In the genomic region with DNA sequence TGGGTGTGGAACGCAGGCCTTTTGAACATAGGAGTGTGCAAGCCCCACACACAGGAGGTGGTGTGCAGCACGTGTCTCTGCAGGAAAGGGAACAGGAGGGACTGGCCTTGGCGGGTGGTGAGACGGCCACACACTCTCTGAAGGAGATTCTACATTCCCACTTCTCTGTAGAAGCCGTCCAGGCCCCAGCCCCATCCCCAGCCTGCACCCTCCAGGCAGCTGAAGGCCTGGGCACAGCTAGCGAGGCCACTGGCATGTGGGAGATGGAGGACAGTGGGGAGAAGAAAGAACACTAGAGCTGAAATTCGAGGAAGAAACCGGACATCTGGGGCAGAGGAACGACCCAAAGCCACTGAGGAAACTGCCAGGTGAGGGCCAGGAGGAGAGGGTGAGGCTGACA, we compare ENCODE assay signal across 31 cellular contexts.
"Had no signal": no experiment of that assay in that cellular context is flagged by ENCODE, and none has a peak within 500 bp of the region (broad histone marks: within the 10 kb centered on the region; RNA-seq: fewer than 3 reads in every experiment).

No MANE protein-coding gene starts in this region.

- H3K36me3 ChIP-seq: brain microvascular endothelial cell, esophagus muscularis mucosa, gastrocnemius medialis, heart left ventricle had no signal

- ATAC-seq: activated CD4-positive, alpha-beta T cell treated with anti-CD3 and anti-CD28 coated beads for 36 hours; activated T-cell treated with anti-CD3 and anti-CD28 coated beads, Interleukin-2, amount 50 U/mL, for 4 hours; activated T-helper 17 cell treated with anti-CD3 and anti-CD28 coated beads, Interleukin-2, amount 50 U/mL, for 72 hours; effector memory CD8-positive, alpha-beta T cell; foreskin keratinocyte; gastrocnemius medialis; heart left ventricle had no signal

- H3K4me3 Mint-ChIP-seq: activated CD4-positive, alpha-beta memory T cell treated with anti-CD3 and anti-CD28 coated beads, Interleukin-2, amount 10 ng/mL, durations not matched to agents 7 days and 5 days; activated CD4-positive, alpha-beta T cell treated with anti-CD3 and anti-CD28 coated beads for 36 hours; activated CD4-positive, alpha-beta T cell treated with anti-CD3 and anti-CD28 coated beads, Interleukin-2, amount 10 ng/mL, durations not matched to agents 24 days and 14 days; activated naive CD8-positive, alpha-beta T cell; activated T-cell treated with anti-CD3 and anti-CD28 coated beads, Interleukin-2, amount 50 U/mL, for 4 hours; activated T-helper 17 cell treated with anti-CD3 and anti-CD28 coated beads, Interleukin-2, amount 50 U/mL, for 72 hours; central memory CD8-positive, alpha-beta T cell; effector memory CD8-positive, alpha-beta T cell had no signal

- H3K27ac Mint-ChIP-seq: activated CD4-positive, alpha-beta memory T cell treated with anti-CD3 and anti-CD28 coated beads, Interleukin-2, amount 10 ng/mL, durations not matched to agents 7 days and 5 days; activated CD4-positive, alpha-beta T cell treated with anti-CD3 and anti-CD28 coated beads for 36 hours; activated CD4-positive, alpha-beta T cell treated with anti-CD3 and anti-CD28 coated beads, Interleukin-2, amount 10 ng/mL, durations not matched to agents 24 days and 14 days; activated naive CD8-positive, alpha-beta T cell; activated T-helper 17 cell treated with anti-CD3 and anti-CD28 coated beads, Interleukin-2, amount 50 U/mL, for 72 hours; effector memory CD8-positive, alpha-beta T cell had no signal

- FAIRE-seq: astrocyte, bronchial epithelial cell, colon had no signal

- H3K9me3 ChIP-seq: esophagus muscularis mucosa, gastrocnemius medialis, heart left ventricle had no signal

- H3K36me3 Mint-ChIP-seq: activated naive CD8-positive, alpha-beta T cell had no signal

- H3K27ac ChIP-seq: brain microvascular endothelial cell, esophagus muscularis mucosa, foreskin keratinocyte, gastrocnemius medialis, heart left ventricle had no signal

- H3K4me1 ChIP-seq: esophagus muscularis mucosa, foreskin keratinocyte, gastrocnemius medialis, heart left ventricle had no signal

- H3K4me1 Mint-ChIP-seq: activated CD4-positive, alpha-beta memory T cell treated with anti-CD3 and anti-CD28 coated beads, Interleukin-2, amount 10 ng/mL, durations not matched to agents 7 days and 5 days; activated CD4-positive, alpha-beta T cell treated with anti-CD3 and anti-CD28 coated beads, Interleukin-2, amount 10 ng/mL, durations not matched to agents 24 days and 14 days; activated T-helper 17 cell treated with anti-CD3 and anti-CD28 coated beads, Interleukin-2, amount 50 U/mL, for 72 hours; central memory CD8-positive, alpha-beta T cell had no signal

- H3K4me3 ChIP-seq: esophagus muscularis mucosa, gastrocnemius medialis, heart left ventricle had no signal

- H3K27me3 ChIP-seq: brain microvascular endothelial cell, foreskin keratinocyte, gastrocnemius medialis had no signal

- DNase-seq: activated CD4-positive, alpha-beta memory T cell treated with anti-CD3 and anti-CD28 coated beads, Interleukin-2, amount 10 ng/mL, durations not matched to agents 7 days and 5 days; activated CD4-positive, alpha-beta T cell treated with anti-CD3 and anti-CD28 coated beads for 36 hours; activated CD4-positive, alpha-beta T cell treated with anti-CD3 and anti-CD28 coated beads, Interleukin-2, amount 10 ng/mL, durations not matched to agents 24 days and 14 days; activated CD4-positive, alpha-beta T cell treated with anti-CD3 and anti-CD28 coated beads, Interleukin-2, amount 50 U/mL, for 4 hours; activated CD4-positive, CD25-positive, alpha-beta regulatory T cell; activated CD4-positive, CD25-positive, alpha-beta regulatory T cell treated with anti-CD3 and anti-CD28 coated beads, Interleukin-2, amount 50 U/mL, for 72 hours; activated effector memory CD4-positive, alpha-beta T cell treated with Interleukin-2 at 50 U/mL for 16 hours; activated gamma-delta T cell treated with Interleukin-2 at 50 U/mL for 16 hours; activated naive CD4-positive, alpha-beta T cell treated with anti-CD3 and anti-CD28 coated beads, Interleukin-2, amount 50 U/mL, for 16 hours; activated naive CD4-positive, alpha-beta T cell treated with Interleukin-2 at 50 U/mL for 16 hours; activated T-cell treated with anti-CD3 and anti-CD28 coated beads, Interleukin-2, amount 50 U/mL, for 4 hours; amniotic stem cell; anterior cingulate cortex; brain microvascular endothelial cell; cortex of kidney; dermis blood vessel endothelial cell; effector CD4-positive, alpha-beta T cell; effector memory CD8-positive, alpha-beta T cell; erythroblast; foreskin keratinocyte; gastrocnemius medialis; glutamatergic neuron; heart left ventricle; T-helper 2 cell had no signal

- H3K9me3 Mint-ChIP-seq: activated CD4-positive, alpha-beta memory T cell treated with anti-CD3 and anti-CD28 coated beads, Interleukin-2, amount 10 ng/mL, durations not matched to agents 7 days and 5 days; activated CD4-positive, alpha-beta T cell treated with anti-CD3 and anti-CD28 coated beads, Interleukin-2, amount 10 ng/mL, durations not matched to agents 24 days and 14 days; activated T-cell treated with anti-CD3 and anti-CD28 coated beads, Interleukin-2, amount 50 U/mL, for 4 hours; activated T-helper 17 cell treated with anti-CD3 and anti-CD28 coated beads, Interleukin-2, amount 50 U/mL, for 72 hours; central memory CD8-positive, alpha-beta T cell; effector memory CD8-positive, alpha-beta T cell had no signal

- H3K27me3 Mint-ChIP-seq: activated CD4-positive, alpha-beta memory T cell treated with anti-CD3 and anti-CD28 coated beads, Interleukin-2, amount 10 ng/mL, durations not matched to agents 7 days and 5 days; activated CD4-positive, alpha-beta T cell treated with anti-CD3 and anti-CD28 coated beads, Interleukin-2, amount 10 ng/mL, durations not matched to agents 24 days and 14 days; activated naive CD8-positive, alpha-beta T cell; central memory CD8-positive, alpha-beta T cell had no signal
